In genomic region chr3:174614046-174614445, GRCh38 we compare ENCODE assay signal across 25 cellular contexts.
DNase-seq lines count a peak whose midpoint lies in the region; ATAC-seq lines count a peak whose summit lies in the region.
"Had no signal": no experiment of that assay in that cellular context is flagged by ENCODE, and none has a peak within 500 bp of the region (broad histone marks: within the 10 kb centered on the region; RNA-seq: fewer than 3 reads in every experiment).

No MANE protein-coding gene starts in this region.

- H3K4me1 Mint-ChIP-seq in activated CD4-positive, alpha-beta memory T cell treated with anti-CD3 and anti-CD28 coated beads, Interleukin-2, amount 10 ng/mL, durations not matched to agents 7 days and 5 days: no peaks in the 10 kb centered on the region
- H3K4me1 Mint-ChIP-seq in activated T-cell treated with anti-CD3 and anti-CD28 coated beads, Interleukin-2, amount 50 U/mL, for 72 hours (ENCODE audit: low read depth): no peaks in the 10 kb centered on the region
- H3K4me1 Mint-ChIP-seq: IgD-negative memory B cell had no signal

- no peaks in the 10 kb centered on the region for H3K36me3 Mint-ChIP-seq in activated CD4-positive, alpha-beta memory T cell treated with anti-CD3 and anti-CD28 coated beads, Interleukin-2, amount 10 ng/mL, durations not matched to agents 7 days and 5 days (ENCODE audit: low read depth)
- no peaks in the 10 kb centered on the region for H3K36me3 Mint-ChIP-seq in activated T-cell treated with anti-CD3 and anti-CD28 coated beads, Interleukin-2, amount 50 U/mL, for 72 hours (ENCODE audit: insufficient read depth in 2 of 2)
- H3K36me3 Mint-ChIP-seq: activated naive CD4-positive, alpha-beta T cell treated with anti-CD3 and anti-CD28 coated beads, Interleukin-2, amount 50 U/mL, for 72 hours; type B pancreatic cell had no signal

- no peak overlapping the region for H3K4me3 Mint-ChIP-seq in activated CD4-positive, alpha-beta memory T cell treated with anti-CD3 and anti-CD28 coated beads, Interleukin-2, amount 10 ng/mL, durations not matched to agents 7 days and 5 days
- H3K4me3 Mint-ChIP-seq in activated T-cell treated with anti-CD3 and anti-CD28 coated beads, Interleukin-2, amount 50 U/mL, for 72 hours: no peak overlapping the region
- H3K4me3 Mint-ChIP-seq: activated CD8-positive, alpha-beta T cell treated with anti-CD3 and anti-CD28 coated beads for 36 hours; activated T-cell treated with anti-CD3 and anti-CD28 coated beads, Interleukin-2, amount 50 U/mL, for 4 hours; IgD-negative memory B cell; T-helper 1 cell treated with Interleukin-12 subunit alpha and Interleukin-12 subunit beta and Interleukin-4 antibody, amounts not matched to agents 30 μg/mL and 1 μg/mL, for 36 hours; type B pancreatic cell had no signal

- POLR2A ChIA-PET in activated CD4-positive, alpha-beta memory T cell treated with anti-CD3 and anti-CD28 coated beads, Interleukin-2, amount 10 ng/mL, durations not matched to agents 7 days and 5 days (lab: Charles Lee): no interaction called here

- peaks cover 2% of the 10 kb centered on the region for H3K9me3 Mint-ChIP-seq in activated CD4-positive, alpha-beta memory T cell treated with anti-CD3 and anti-CD28 coated beads, Interleukin-2, amount 10 ng/mL, durations not matched to agents 7 days and 5 days
- peaks cover 1 to 3% of the 10 kb centered on the region in 2 donors for H3K9me3 Mint-ChIP-seq in activated T-cell treated with anti-CD3 and anti-CD28 coated beads, Interleukin-2, amount 50 U/mL, for 72 hours
- H3K9me3 Mint-ChIP-seq: type B pancreatic cell had no signal

- no peaks in the 10 kb centered on the region for H3K27me3 Mint-ChIP-seq in activated CD4-positive, alpha-beta memory T cell treated with anti-CD3 and anti-CD28 coated beads, Interleukin-2, amount 10 ng/mL, durations not matched to agents 7 days and 5 days
- no peaks in the 10 kb centered on the region for H3K27me3 Mint-ChIP-seq in activated T-cell treated with anti-CD3 and anti-CD28 coated beads, Interleukin-2, amount 50 U/mL, for 72 hours (ENCODE audit: low read depth)
- H3K27me3 Mint-ChIP-seq: activated CD8-positive, alpha-beta T cell treated with anti-CD3 and anti-CD28 coated beads for 36 hours; IgD-negative memory B cell; type B pancreatic cell had no signal

- CTCF ChIA-PET in activated CD4-positive, alpha-beta memory T cell treated with anti-CD3 and anti-CD28 coated beads, Interleukin-2, amount 10 ng/mL, durations not matched to agents 7 days and 5 days (lab: Charles Lee): no interaction called here

- no peak for ATAC-seq in activated T-cell treated with anti-CD3 and anti-CD28 coated beads, Interleukin-2, amount 50 U/mL, for 72 hours (replicated peaks in 1 of 2)
- ATAC-seq: A549; activated CD8-positive, alpha-beta T cell treated with anti-CD3 and anti-CD28 coated beads for 36 hours; activated naive CD4-positive, alpha-beta T cell treated with anti-CD3 and anti-CD28 coated beads, Interleukin-2, amount 50 U/mL, for 72 hours; activated T-cell treated with anti-CD3 and anti-CD28 coated beads, Interleukin-2, amount 50 U/mL, for 4 hours; right cardiac atrium had no signal

- no peak overlapping the region for H3K27ac Mint-ChIP-seq in activated CD4-positive, alpha-beta memory T cell treated with anti-CD3 and anti-CD28 coated beads, Interleukin-2, amount 10 ng/mL, durations not matched to agents 7 days and 5 days
- H3K27ac Mint-ChIP-seq in activated T-cell treated with anti-CD3 and anti-CD28 coated beads, Interleukin-2, amount 50 U/mL, for 72 hours: no peak overlapping the region
- H3K27ac Mint-ChIP-seq: activated CD8-positive, alpha-beta T cell treated with anti-CD3 and anti-CD28 coated beads for 36 hours; activated naive CD4-positive, alpha-beta T cell treated with anti-CD3 and anti-CD28 coated beads, Interleukin-2, amount 50 U/mL, for 72 hours; IgD-negative memory B cell; T-helper 1 cell treated with Interleukin-12 subunit alpha and Interleukin-12 subunit beta and Interleukin-4 antibody, amounts not matched to agents 30 μg/mL and 1 μg/mL, for 36 hours; type B pancreatic cell had no signal

- DNase-seq in NCI-H345 (lab: John Stamatoyannopoulos, UW) (peak; percentile 21), NCI-H345 treated with DMSO at 0.1 percent for 48 hours (lab: John Stamatoyannopoulos, UW; ENCODE audit: unreplicated experiment) (no peak), NCI-H1105 treated with DMSO at 0.1 percent for 48 hours (lab: John Stamatoyannopoulos, UW) (peak; percentile 66), astrocyte of the hippocampus (ENCODE audit: low read depth, low spot score) (peak; percentile 3), skeletal muscle cell (ENCODE audit: low read depth) (peak; percentile 12), GM03348 (ENCODE audit: low spot score) (no peak)
- DNase-seq in activated CD4-positive, alpha-beta memory T cell treated with anti-CD3 and anti-CD28 coated beads, Interleukin-2, amount 10 ng/mL, durations not matched to agents 7 days and 5 days: no peak
- no peak for DNase-seq in activated T-cell treated with anti-CD3 and anti-CD28 coated beads, Interleukin-2, amount 50 U/mL, for 72 hours
- DNase-seq: activated CD8-positive, alpha-beta T cell treated with anti-CD3 and anti-CD28 coated beads for 36 hours; activated T-cell treated with anti-CD3 and anti-CD28 coated beads, Interleukin-2, amount 50 U/mL, for 4 hours; EL; erythroblast; left ventricle myocardium inferior; NCI-H226; right cardiac atrium; SIG-M5; stimulated activated naive CD4-positive, alpha-beta T cell treated with Interleukin-2 at 50 U/mL for 16 hours; WERI-Rb-1 had no signal

- H3K4me3 ChIP-seq in skeletal muscle cell (ENCODE audit: low read depth, low read length): no peak overlapping the region
- H3K4me3 ChIP-seq: A549, breast epithelium, HAP-1, left ventricle myocardium inferior had no signal

Comparison
In these comparisons a context has a peak if more than half of its experiments do, and no peak if none do; other contexts are left out.
1. DNase-seq: peak in NCI-H345 (single experiment), NCI-H1105 treated with DMSO at 0.1 percent for 48 hours (single experiment), astrocyte of the hippocampus (single experiment) and skeletal muscle cell (single experiment); none in NCI-H345 treated with DMSO at 0.1 percent for 48 hours (single experiment), activated CD4-positive, alpha-beta memory T cell treated with anti-CD3 and anti-CD28 coated beads, Interleukin-2, amount 10 ng/mL, durations not matched to agents 7 days and 5 days (single experiment), activated T-cell treated with anti-CD3 and anti-CD28 coated beads, Interleukin-2, amount 50 U/mL, for 72 hours (0 of 2) and GM03348 (single experiment).